21 cellular contexts compared by ENCODE assay signal in the genomic region with DNA sequence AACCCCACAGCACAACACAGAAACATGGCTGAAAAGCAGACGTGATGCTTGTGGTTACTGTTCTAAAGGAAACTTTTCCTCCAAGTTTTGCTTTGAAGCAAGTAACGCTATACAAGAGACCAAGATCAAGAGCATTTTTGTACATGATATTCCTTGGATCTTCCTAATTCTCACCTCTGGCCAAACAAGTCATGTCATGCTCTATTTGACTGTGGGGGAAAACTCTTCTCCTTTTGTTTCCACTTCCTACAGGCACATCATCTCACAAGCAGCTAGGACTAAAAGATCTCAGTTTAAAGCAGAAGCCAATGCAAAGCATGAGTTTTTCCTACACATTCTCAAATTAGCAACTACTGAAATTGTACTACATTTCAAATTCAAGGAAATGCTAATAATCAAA. TPM values are rescaled to one million over a fixed set of nuclear protein-coding genes. Genes with fewer than 3 reads are reported as not detected.
DNase-seq lines count a peak whose midpoint lies in the region; ATAC-seq, FAIRE-seq and TF ChIP-seq lines count a peak whose summit lies in the region.
"Had no signal": no experiment of that assay in that cellular context is flagged by ENCODE, and none has a peak within 500 bp of the region (broad histone marks: within the 10 kb centered on the region; RNA-seq: fewer than 3 reads in every experiment).

No MANE protein-coding gene starts in this region.

- H3K27me3 ChIP-seq in Karpas-422 (ENCODE audit: low read length) (no peaks in the 10 kb centered on the region), astrocyte (ENCODE audit: insufficient read depth, low read length) (no peaks in the 10 kb centered on the region), keratinocyte (ENCODE audit: control insufficient read depth, extremely low read depth, insufficient read depth, low read length) (no peaks in the 10 kb centered on the region), skeletal muscle satellite cell (ENCODE audit: control insufficient read depth, insufficient read depth, low read length) (no peaks in the 10 kb centered on the region)
- H3K27me3 ChIP-seq: SJCRH30 had no signal

- dilution Hi-C loops in keratinocyte (cut with MboI; ENCODE audit: extremely low pct_ligation_motif_present, low sequenced_read_pairs) = loop anchor here (25.0 kb wide), 1 partner anchor 145 kb away; no protein-coding TSS in a partner anchor

- H3K9me1 ChIP-seq in keratinocyte (ENCODE audit: control insufficient read depth, extremely low read depth, insufficient read depth, low read length) = no peaks in the 10 kb centered on the region

- no peaks in the 10 kb centered on the region for H3K27me3 Mint-ChIP-seq in astrocyte (ENCODE audit: low read depth, unreplicated experiment)

- H3K36me3 ChIP-seq in Karpas-422 (ENCODE audit: insufficient read depth, low read length) (peaks cover 7% of the 10 kb centered on the region; the same call in 1 of the 2 replicates), astrocyte (ENCODE audit: insufficient read depth, low read length) (peaks cover 2% of the 10 kb centered on the region), keratinocyte (ENCODE audit: control insufficient read depth in 2 of 2, extremely low read depth in 1 of 2, insufficient read depth in 2 of 2, low read length in 2 of 2) (no peaks in the 10 kb centered on the region), skeletal muscle satellite cell (ENCODE audit: insufficient read depth, low read length) (peaks cover under 1% of the 10 kb centered on the region)
- H3K36me3 ChIP-seq: SJCRH30 had no signal

- H3K27ac ChIP-seq in Karpas-422 (ENCODE audit: low read length) (peak overlapping the region; percentile 47; the same call in 1 of the 2 replicates), astrocyte (ENCODE audit: low read depth, low read length) (no peak overlapping the region), keratinocyte (ENCODE audit: control insufficient read depth, insufficient read depth, low read length) (peak overlapping the region; percentile 65)
- H3K27ac ChIP-seq: C4-2B, KMS-11, SJCRH30 had no signal

- no peak for ATAC-seq in HG02763 (IDR thresholded peaks at IDR 0.05; ENCODE audit: unreplicated experiment)

- no peak for FAIRE-seq in astrocyte (lab: Jason Lieb, UNC)
- peak; percentile 85 for FAIRE-seq in keratinocyte (lab: Jason Lieb, UNC)

- H3K9ac ChIP-seq in Karpas-422 (ENCODE audit: low read length) (no peak overlapping the region), astrocyte (ENCODE audit: low read length) (no peak overlapping the region), keratinocyte (ENCODE audit: control insufficient read depth, extremely low read depth, insufficient read depth, low read length) (peak overlapping the region; percentile 16), skeletal muscle satellite cell (ENCODE audit: low read depth, low read length) (peak overlapping the region; percentile 36)
- H3K9ac ChIP-seq: KMS-11 had no signal

- H4K20me1 ChIP-seq in Karpas-422 (ENCODE audit: insufficient read depth, low read depth, low read length) (no peaks in the 10 kb centered on the region), astrocyte (ENCODE audit: insufficient read depth, low read length) (no peaks in the 10 kb centered on the region), keratinocyte (ENCODE audit: control insufficient read depth, extremely low read depth, insufficient read depth, low read length) (no peaks in the 10 kb centered on the region)

- H3K27ac Mint-ChIP-seq in astrocyte (ENCODE audit: unreplicated experiment) = peak overlapping the region; percentile 4

- TF ChIP-seq CTCF in astrocyte (IDR thresholded peaks at IDR 0.05; ENCODE audit: insufficient read depth, low read depth, low read length) = no peak
- no peak for TF ChIP-seq CTCF in keratinocyte (optimal IDR thresholded peaks at IDR 0.05 in 1 of 3, IDR thresholded peaks at IDR 0.05 in 1 of 3, conservative IDR thresholded peaks at IDR 0.05 in 1 of 3; ENCODE audit: extremely low read depth in 1 of 3, insufficient read depth in 2 of 3, low read length in 3 of 3)

- H3K9me3 Mint-ChIP-seq in astrocyte (ENCODE audit: unreplicated experiment) = no peaks in the 10 kb centered on the region

- H3K4me1 ChIP-seq in Karpas-422 (ENCODE audit: low read length) (peaks cover 55% of the 10 kb centered on the region), astrocyte (ENCODE audit: insufficient read depth, low read length) (peaks cover 11% of the 10 kb centered on the region), keratinocyte (ENCODE audit: control insufficient read depth, extremely low read depth, insufficient read depth, low read length) (peaks cover 46% of the 10 kb centered on the region), skeletal muscle satellite cell (ENCODE audit: control insufficient read depth, insufficient read depth, low read length) (peaks cover 26% of the 10 kb centered on the region)
- H3K4me1 ChIP-seq: SJCRH30 had no signal

- H3K4me2 ChIP-seq in Karpas-422 (ENCODE audit: low read depth, low read length, poor library complexity, severe bottlenecking) = peak overlapping the region; percentile 2
- H3K4me2 ChIP-seq in astrocyte (ENCODE audit: low read length) = no peak overlapping the region
- peak overlapping the region; percentile 70 for H3K4me2 ChIP-seq in keratinocyte (ENCODE audit: control insufficient read depth, extremely low read depth, insufficient read depth, low read depth, low read length)
- H3K4me2 ChIP-seq in skeletal muscle satellite cell (ENCODE audit: low read length) = no peak overlapping the region
- H3K4me2 ChIP-seq: KMS-11 had no signal

- in situ Hi-C loops in ACHN (cut with HindIII; ENCODE audit: low pct_ligation_motif_present, low pct_unique_long_range_greater_than_20kb, low sequenced_read_pairs) = loop anchor here (25.0 kb wide), 1 partner anchor 145 kb away; no protein-coding TSS in a partner anchor

- no peaks in the 10 kb centered on the region for H3K9me3 ChIP-seq in Karpas-422 (ENCODE audit: low read length)
- no peaks in the 10 kb centered on the region for H3K9me3 ChIP-seq in astrocyte (ENCODE audit: insufficient read depth, low read depth, low read length)
- H3K9me3 ChIP-seq in keratinocyte (ENCODE audit: control insufficient read depth, low read depth, low read length) = no peaks in the 10 kb centered on the region
- H3K9me3 ChIP-seq in skeletal muscle satellite cell (replicated peaks; ENCODE audit: low read length) = no peaks in the 10 kb centered on the region
- H3K9me3 ChIP-seq: SJCRH30 had no signal

- no peak overlapping the region for H3K4me3 Mint-ChIP-seq in astrocyte (ENCODE audit: unreplicated experiment)

- no peak overlapping the region for H3K4me3 ChIP-seq in Karpas-422 (ENCODE audit: low read length)
- H3K4me3 ChIP-seq in astrocyte (ENCODE audit: insufficient read depth, low read depth, low read length) = no peak overlapping the region
- peak overlapping the region in 1 of 3 experiments; percentile 12 for H3K4me3 ChIP-seq in keratinocyte (ENCODE audit: control insufficient read depth in 2 of 3, extremely low read depth in 1 of 3, insufficient read depth in 2 of 3, low read depth in 1 of 3, low read length in 3 of 3)
- no peak overlapping the region for H3K4me3 ChIP-seq in skeletal muscle satellite cell (ENCODE audit: low read length)
- H3K4me3 ChIP-seq: SJCRH30 had no signal

- H2AFZ ChIP-seq in Karpas-422 (ENCODE audit: low read length) = no peak overlapping the region
- H2AFZ ChIP-seq in astrocyte (ENCODE audit: low read depth, low read length) = no peak overlapping the region
- peak overlapping the region; percentile 8 for H2AFZ ChIP-seq in keratinocyte (ENCODE audit: control insufficient read depth, low read length)

- DNase-seq in Karpas-422 = no peak
- no peak for DNase-seq in astrocyte (ENCODE audit: low read depth)
- DNase-seq in keratinocyte (ENCODE audit: low read depth, low spot score) = no peak
- no peak for DNase-seq in ACHN
- no peak for DNase-seq in SHP77 (lab: John Stamatoyannopoulos, UW)
- no peak for DNase-seq in HUDEP-2 (lab: John Stamatoyannopoulos, UW; ENCODE audit: unreplicated experiment in 76 of 76)
- DNase-seq: AML-193; DND-41; NCI-H1092; NCI-H1436 treated with DMSO at 0.1 percent for 48 hours; NCI-H2029; NCI-H2171; NCI-H446 treated with DMSO at 0.1 percent for 48 hours; NCI-H748 treated with DMSO at 0.1 percent for 48 hours; NK-92 treated with Interleukin-12 subunit alpha and Interleukin-12 subunit beta, amount 100 ng/mL, for 24 hours; OCI-M1; SJCRH30 had no signal

- H3K79me2 ChIP-seq in Karpas-422 (ENCODE audit: low read length) (peaks cover 19% of the 10 kb centered on the region), astrocyte (ENCODE audit: insufficient read depth, low read length) (peaks cover 3% of the 10 kb centered on the region), keratinocyte (ENCODE audit: control insufficient read depth, insufficient read depth, low read length) (no peaks in the 10 kb centered on the region)

- H3K36me3 Mint-ChIP-seq in astrocyte (ENCODE audit: low read depth, unreplicated experiment) = no peaks in the 10 kb centered on the region

- no peaks in the 10 kb centered on the region for H3K9me2 ChIP-seq in Karpas-422 (replicated peaks; ENCODE audit: insufficient read depth, low read length)

- H3K4me1 Mint-ChIP-seq in astrocyte (ENCODE audit: low read depth, unreplicated experiment) = peaks cover 32% of the 10 kb centered on the region

RNA-seq across cellular contexts. Expression of gene CFDP1, which starts 50.7 kb away (rescaled TPM):
- 33.5 and 64.0 TPM in 2 replicates for total RNA-seq in Karpas-422 (2014; rRNA removed; shearing (Covaris generic); ENCODE audit: low replicate concordance)
- total RNA-seq in astrocyte = 36.9 and 38.7 TPM in 2 replicates
- polyA plus RNA-seq in keratinocyte = 22.3 to 42.1 TPM (median 32.8 TPM) in 3 replicates
- polyA plus RNA-seq in keratinocyte (2011; ENCODE audit: low read depth) = 131 TPM
- 33.8 and 43.1 TPM in 2 replicates for polyA plus RNA-seq in keratinocyte (2011; cell fraction: cytosol; rRNA removed)
- polyA plus RNA-seq in keratinocyte (2011; cell fraction: nucleus; rRNA removed) = 14.3 and 25.7 TPM in 2 replicates
- 37.4 and 45.9 TPM in 2 replicates for polyA plus RNA-seq in keratinocyte (2012; ENCODE audit: low replicate concordance)
- 2.7 to 17.7 TPM (median 6.8 TPM) in 3 replicates for polyA minus RNA-seq in keratinocyte
- polyA minus RNA-seq in keratinocyte (2011; cell fraction: cytosol; rRNA and poly(A)+ RNA removed) = 18.0 TPM
- 6.6 and 23.9 TPM in 2 replicates for polyA minus RNA-seq in keratinocyte (2011; cell fraction: nucleus; rRNA and poly(A)+ RNA removed)
- 28.4 and 37.0 TPM in 2 replicates for total RNA-seq in skeletal muscle satellite cell (2012; rRNA removed)

Comparison
In these comparisons a context has a peak if more than half of its experiments do, and no peak if none do; other contexts are left out.
1. H3K4me2 ChIP-seq: peak in Karpas-422 (single experiment) and keratinocyte (single experiment); none in astrocyte (single experiment) and skeletal muscle satellite cell (single experiment).
2. H3K9ac ChIP-seq: peak in keratinocyte (single experiment) and skeletal muscle satellite cell (single experiment); none in Karpas-422 (single experiment) and astrocyte (single experiment).